ENCODE assay signal across 12 cellular contexts in the genomic region with DNA sequence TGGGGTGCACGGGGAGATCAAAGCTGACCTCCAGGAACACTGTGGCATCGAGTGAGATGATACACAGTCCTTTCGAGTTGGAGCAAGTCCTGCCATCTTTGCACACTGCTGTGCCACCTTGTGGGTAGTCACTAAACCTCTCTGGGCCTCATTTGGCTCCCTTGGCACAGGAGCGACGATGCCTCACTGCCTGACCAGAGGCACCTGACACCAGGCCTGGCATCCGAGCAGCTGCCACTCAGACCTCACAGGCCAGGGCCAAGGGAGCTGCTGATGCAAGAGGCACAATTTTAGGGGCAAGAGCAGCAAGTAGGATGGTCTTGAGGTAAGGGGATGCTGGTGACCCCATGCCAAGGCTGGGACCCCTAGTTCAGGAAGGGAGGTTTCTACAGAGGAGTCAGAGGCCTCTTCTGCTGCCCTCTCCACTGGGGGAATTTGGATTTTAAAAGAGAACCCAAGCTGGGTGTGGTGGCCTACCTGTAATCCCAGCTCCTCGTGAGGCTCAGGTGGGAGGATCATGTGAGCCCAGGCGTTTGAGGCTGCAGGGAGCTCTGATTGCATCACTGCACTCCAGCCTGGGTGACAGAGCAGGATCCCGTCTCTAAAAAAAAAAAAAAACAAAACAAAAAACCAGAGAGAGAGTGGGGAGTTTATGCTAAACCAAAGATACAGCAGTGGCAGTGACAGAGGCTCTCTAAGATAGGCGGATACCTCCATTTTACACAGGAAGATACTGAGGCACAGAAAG. TPM values are rescaled to one million over a fixed set of nuclear protein-coding genes. Genes with fewer than 3 reads are reported as not detected.
A peak's percentile ranks its signal among the peaks of the same experiment; 100 is the strongest.
DNase-seq lines count a peak whose midpoint lies in the region; ATAC-seq and TF ChIP-seq lines count a peak whose summit lies in the region.
"Had no signal": no experiment of that assay in that cellular context is flagged by ENCODE, and none has a peak within 500 bp of the region (broad histone marks: within the 10 kb centered on the region; RNA-seq: fewer than 3 reads in every experiment).

No MANE protein-coding gene starts in this region.

- WGBS in aorta, 2 donors, result 83 to 86% methylated on average over 10 of the region's 10 CpGs

- peaks cover 69% of the 10 kb centered on the region for H3K4me1 Mint-ChIP-seq in nephron progenitor cell

- intact Hi-C loops in cardiac septum (cut with DNase I), result no loop called here
- intact Hi-C loops in left ventricle myocardium superior (cut with micrococcal nuclease), result no loop called here
- intact Hi-C loops in aorta (cut with DNase I), result no loop called here

- H3K36me3 Mint-ChIP-seq in nephron progenitor cell (ENCODE audit: low read depth), result no peaks in the 10 kb centered on the region

- H3K4me3 ChIP-seq in duodenal mucosa (ENCODE audit: low read depth in 1 of 2, low read length in 2 of 2) (peak overlapping the region; percentile 71 to 73), aorta (ENCODE audit: low read length in 2 of 2) (no peak overlapping the region)
- H3K4me3 ChIP-seq: MG63 had no signal

- peak overlapping the region; percentile 82 for H3K27ac ChIP-seq in duodenal mucosa (ENCODE audit: low read depth, low read length)
- H3K27ac ChIP-seq in aorta (ENCODE audit: low read depth in 1 of 2, low read length in 2 of 2), result no peak overlapping the region

- H3K27me3 ChIP-seq in duodenal mucosa (ENCODE audit: control insufficient read depth in 1 of 2, insufficient read depth in 2 of 2, low read length in 2 of 2) (no peaks in the 10 kb centered on the region), aorta (ENCODE audit: control insufficient read depth in 1 of 2, insufficient read depth in 2 of 2, low read length in 1 of 2) (no peaks in the 10 kb centered on the region)
- H3K27me3 ChIP-seq: MG63 had no signal

- no peak overlapping the region for H3K4me3 Mint-ChIP-seq in nephron progenitor cell

- no peaks in the 10 kb centered on the region for H3K9me3 Mint-ChIP-seq in nephron progenitor cell

- TF ChIP-seq CTCF in nephron progenitor cell (IDR thresholded peaks at IDR 0.05), result no peak

- no peak for ATAC-seq in left ventricle myocardium superior
- no peak for ATAC-seq in aorta (ENCODE audit: low FRiP score)

- H3K9me3 ChIP-seq in duodenal mucosa (ENCODE audit: control insufficient read depth in 1 of 2, low read length in 2 of 2) (no peaks in the 10 kb centered on the region), aorta (ENCODE audit: control insufficient read depth, low read length) (no peaks in the 10 kb centered on the region)
- H3K9me3 ChIP-seq: MG63 had no signal

- H3K9ac ChIP-seq in duodenal mucosa (ENCODE audit: low read depth in 1 of 2, low read length in 2 of 2), result no peak overlapping the region

- peaks cover 3% of the 10 kb centered on the region for H3K27me3 Mint-ChIP-seq in nephron progenitor cell (ENCODE audit: low read depth, poor library complexity)

- DNase-seq in cardiac septum (ENCODE audit: low spot score) (peak; percentile 50), left ventricle myocardium superior (no peak), nephron progenitor cell (no peak), aorta (peak; percentile 9 to 73), NCI-H82 treated with DMSO at 0.1 percent for 48 hours (lab: John Stamatoyannopoulos, UW; ENCODE audit: unreplicated experiment) (no peak), dermis blood vessel endothelial cell (no peak)
- DNase-seq in NK-92 treated with Interleukin-12 subunit alpha and Interleukin-12 subunit beta, amount 100 ng/mL, for 24 hours (lab: John Stamatoyannopoulos, UW), result no peak
- DNase-seq: MG63, NCI-H446 treated with DMSO at 0.1 percent for 48 hours, SHP77 had no signal

- H3K4me1 ChIP-seq in duodenal mucosa (ENCODE audit: control insufficient read depth in 1 of 2, insufficient read depth in 2 of 2, low read length in 2 of 2) (peaks cover 18 to 33% of the 10 kb centered on the region in 2 donors), aorta (ENCODE audit: control insufficient read depth in 1 of 2, insufficient read depth in 2 of 2, low read length in 2 of 2) (no peaks in the 10 kb centered on the region)

- peak overlapping the region; percentile 65 for H3K27ac Mint-ChIP-seq in nephron progenitor cell

- H3K36me3 ChIP-seq in duodenal mucosa (ENCODE audit: control insufficient read depth in 1 of 2, insufficient read depth in 2 of 2, low read length in 2 of 2) (no peaks in the 10 kb centered on the region), aorta (ENCODE audit: control insufficient read depth in 1 of 2, insufficient read depth in 2 of 2, low read length in 1 of 2) (no peaks in the 10 kb centered on the region)
- H3K36me3 ChIP-seq: MG63 had no signal

RNA-seq across cellular contexts. Expression of gene ADGRG1, which starts 6.7 kb away (rescaled TPM):
- total RNA-seq in cardiac septum, result 15.9 TPM
- total RNA-seq in left ventricle myocardium superior, result 18.6 TPM
- total RNA-seq in aorta, result 10 to 100 TPM; 33.0 to 68.4 TPM
- 1 to 10 TPM; 1.2 to 2.1 TPM for polyA plus RNA-seq in aorta
- 21.8 and 35.4 TPM in 2 replicates for total RNA-seq in dermis blood vessel endothelial cell

RNA-seq across cellular contexts. Expression of gene ADGRG3, which starts 46.4 kb away (rescaled TPM):
- total RNA-seq in cardiac septum, result 1.0 TPM
- 0.82 TPM for total RNA-seq in left ventricle myocardium superior
- total RNA-seq in aorta, result 1 to 10 TPM in 1 of 2 donors, under 1 TPM in 1; 0.84 to 3.9 TPM
- polyA plus RNA-seq in aorta, result under 1 TPM; 0.08 to 0.25 TPM
- 2.7 and 4.6 TPM in 2 replicates for total RNA-seq in dermis blood vessel endothelial cell
- total RNA-seq: G401 had no signal

Comparison
In these comparisons a context has a peak if more than half of its experiments do, and no peak if none do; other contexts are left out.
1. DNase-seq: peak in cardiac septum (single experiment) and aorta (2 of 2); none in left ventricle myocardium superior (single experiment), nephron progenitor cell (single experiment), NK-92 treated with Interleukin-12 subunit alpha and Interleukin-12 subunit beta, amount 100 ng/mL, for 24 hours (single experiment), NCI-H82 treated with DMSO at 0.1 percent for 48 hours (single experiment) and dermis blood vessel endothelial cell (single experiment).
2. H3K4me3 ChIP-seq: peak in duodenal mucosa (2 of 2); none in aorta (0 of 2).